7 cellular contexts compared by ENCODE assay signal in the genomic region with DNA sequence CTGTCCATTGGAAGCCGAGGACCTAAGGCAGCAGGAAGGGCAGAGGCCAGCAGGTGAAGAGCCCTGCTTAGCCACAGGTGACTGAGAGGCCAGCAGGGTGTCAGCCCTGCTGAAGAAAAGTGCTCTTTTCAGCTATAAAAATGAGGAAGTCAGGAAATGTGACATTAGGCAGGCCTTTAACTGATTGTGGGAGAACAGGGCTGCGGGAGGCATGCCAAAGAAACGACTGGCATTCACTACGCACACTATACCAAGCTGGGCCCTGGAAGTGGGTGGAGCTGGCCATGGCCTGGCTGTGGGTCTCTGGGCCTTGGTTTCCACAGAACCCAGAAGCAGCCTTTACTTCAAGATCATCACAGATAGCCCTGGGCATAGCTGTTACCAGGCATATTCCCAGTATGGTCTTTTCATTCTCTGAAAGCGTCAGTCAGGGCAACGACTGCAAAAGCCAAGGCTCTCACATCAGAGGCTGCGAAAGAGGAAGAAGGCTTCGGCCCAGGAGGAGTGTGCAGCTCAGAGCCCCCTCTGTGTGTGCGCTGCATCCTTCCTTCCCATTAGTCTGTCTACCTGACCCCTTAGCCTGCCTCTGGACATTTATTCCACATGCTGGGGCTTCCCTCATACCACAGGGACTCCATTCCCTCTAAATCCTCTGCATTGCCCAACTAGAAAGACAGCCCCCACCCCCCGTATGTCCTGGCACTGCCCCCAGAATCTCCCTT. TPM values are rescaled to one million over a fixed set of nuclear protein-coding genes. Genes with fewer than 3 reads are reported as not detected.
DNase-seq lines count a peak whose midpoint lies in the region; ATAC-seq and TF ChIP-seq lines count a peak whose summit lies in the region.

No MANE protein-coding gene starts in this region.

- TF ChIP-seq CTCF in VCaP (conservative IDR thresholded peaks at IDR 0.05) (no peak), left ventricle myocardium inferior (IDR thresholded peaks at IDR 0.05; ENCODE audit: borderline replicate concordance) (no peak), suprapubic skin (IDR thresholded peaks at IDR 0.05) (no peak)

- H3K4me3 ChIP-seq in left ventricle myocardium inferior: no peak overlapping the region
- no peak overlapping the region for H3K4me3 ChIP-seq in suprapubic skin

- TF ChIP-seq EP300 in suprapubic skin (IDR thresholded peaks at IDR 0.05): no peak

- H3K27me3 ChIP-seq in left ventricle myocardium inferior (ENCODE audit: low read depth) (no peaks in the 10 kb centered on the region), suprapubic skin (no peaks in the 10 kb centered on the region)

- H3K4me1 ChIP-seq in left ventricle myocardium inferior: peaks cover 98% of the 10 kb centered on the region
- H3K4me1 ChIP-seq in suprapubic skin: peaks cover 98% of the 10 kb centered on the region

- 42% methylated on average over 9 of the region's 10 CpGs for WGBS in suprapubic skin

- no peak for TF ChIP-seq POLR2A in suprapubic skin (IDR thresholded peaks at IDR 0.05)

- DNase-seq in KG1 (lab: John Stamatoyannopoulos, UW) (peak; percentile 62), left ventricle myocardium inferior (peak; percentile 77), suprapubic skin (ENCODE audit: low spot score in 2 of 2) (no peak), DMS153 treated with DMSO at 0.1 percent for 48 hours (lab: John Stamatoyannopoulos, UW; ENCODE audit: unreplicated experiment) (no peak)
- no peak for DNase-seq in activated CD4-positive, alpha-beta T cell treated with anti-CD3 and anti-CD28 coated beads, Interleukin-2, amount 50 U/mL, for 1 hour

- H3K27ac ChIP-seq in VCaP: peak overlapping the region; percentile 100
- peak overlapping the region; percentile 86 for H3K27ac ChIP-seq in left ventricle myocardium inferior (replicated peaks)
- H3K27ac ChIP-seq in suprapubic skin: peak overlapping the region; percentile 83

- intact Hi-C loops in left ventricle myocardium inferior (cut with micrococcal nuclease): no loop called here

- H3K36me3 ChIP-seq in left ventricle myocardium inferior (peaks cover 6% of the 10 kb centered on the region), suprapubic skin (peaks cover 5% of the 10 kb centered on the region)

- H3K9me3 ChIP-seq in left ventricle myocardium inferior (replicated peaks): no peaks in the 10 kb centered on the region
- no peaks in the 10 kb centered on the region for H3K9me3 ChIP-seq in suprapubic skin

- ATAC-seq in HG02870 (IDR thresholded peaks at IDR 0.05; ENCODE audit: unreplicated experiment): no peak

RNA-seq across cellular contexts. Expression of a gene that starts 14.3 kb away (rescaled TPM):
- total RNA-seq in left ventricle myocardium inferior (54.9 TPM), suprapubic skin (1,000 to 10,000 TPM in 1 of 4 donors, 100 to 1,000 TPM in 3; 466 to 1,239 (median 686) TPM)

Comparison
In these comparisons a context has a peak if more than half of its experiments do, and no peak if none do; other contexts are left out.
1. DNase-seq: peak in KG1 (single experiment) and left ventricle myocardium inferior (single experiment); none in suprapubic skin (0 of 2), activated CD4-positive, alpha-beta T cell treated with anti-CD3 and anti-CD28 coated beads, Interleukin-2, amount 50 U/mL, for 1 hour (single experiment) and DMS153 treated with DMSO at 0.1 percent for 48 hours (single experiment).
2. Peak in every context shown above with its lines, with median percentiles within 50 percentile points of each other: H3K27ac ChIP-seq.